Comparison of ENCODE assay signal across 18 cellular contexts in the genomic region with DNA sequence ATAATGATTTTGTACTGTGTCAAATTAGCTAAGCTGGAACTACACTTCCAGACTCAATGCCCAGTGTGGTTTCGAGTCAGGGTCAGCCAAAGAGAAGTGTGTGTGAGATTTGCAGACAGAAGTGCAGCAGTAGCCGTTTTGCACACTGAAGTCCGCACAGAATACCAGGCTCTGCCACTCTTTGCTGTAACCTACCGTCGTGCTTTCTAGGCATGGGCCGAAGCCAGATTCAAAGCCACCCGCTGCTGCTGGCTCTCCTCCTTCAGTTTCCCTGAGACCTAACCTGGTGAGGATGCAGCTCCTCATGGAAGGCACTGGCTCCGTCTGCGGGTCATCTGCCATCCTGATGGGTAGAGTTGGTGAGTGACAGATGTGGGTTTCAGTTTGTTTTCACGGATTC. TPM values are rescaled to one million over a fixed set of nuclear protein-coding genes. Genes with fewer than 3 reads are reported as not detected.
DNase-seq lines count a peak whose midpoint lies in the region; ATAC-seq and TF ChIP-seq lines count a peak whose summit lies in the region.
"Had no signal": no experiment of that assay in that cellular context is flagged by ENCODE, and none has a peak within 500 bp of the region (broad histone marks: within the 10 kb centered on the region; RNA-seq: fewer than 3 reads in every experiment).

No MANE protein-coding gene starts in this region.

- H3K36me3 Mint-ChIP-seq in activated T-cell treated with anti-CD3 and anti-CD28 coated beads, Interleukin-2, amount 50 U/mL, for 24 hours (ENCODE audit: low read depth): no peaks in the 10 kb centered on the region
- no peaks in the 10 kb centered on the region for H3K36me3 Mint-ChIP-seq in osteocyte (ENCODE audit: unreplicated experiment)
- H3K36me3 Mint-ChIP-seq in naive thymus-derived CD4-positive, alpha-beta T cell: peaks cover 0 to 4% (median 0%) of the 10 kb centered on the region in 5 donors
- H3K36me3 Mint-ChIP-seq: CD8-positive, alpha-beta memory T cell had no signal

- CTCF ChIA-PET in naive thymus-derived CD4-positive, alpha-beta T cell (lab: Charles Lee): no interaction called here

- no peak overlapping the region for H3K4me2 ChIP-seq in Karpas-422 (ENCODE audit: low read depth, low read length, poor library complexity, severe bottlenecking)
- H3K4me2 ChIP-seq: BLaER1 had no signal

- H3K4me3 ChIP-seq in colonic mucosa: no peak overlapping the region
- no peak overlapping the region for H3K4me3 ChIP-seq in Karpas-422 (ENCODE audit: low read length)
- H3K4me3 ChIP-seq in naive thymus-derived CD4-positive, alpha-beta T cell (ENCODE audit: low read length): no peak overlapping the region
- H3K4me3 ChIP-seq: BLaER1 had no signal

- H3K4me3 Mint-ChIP-seq in activated T-cell treated with anti-CD3 and anti-CD28 coated beads, Interleukin-2, amount 50 U/mL, for 24 hours: no peak overlapping the region
- H3K4me3 Mint-ChIP-seq in osteocyte (ENCODE audit: unreplicated experiment): no peak overlapping the region
- no peak overlapping the region for H3K4me3 Mint-ChIP-seq in naive thymus-derived CD4-positive, alpha-beta T cell
- H3K4me3 Mint-ChIP-seq: CD8-positive, alpha-beta memory T cell; HFFc6 had no signal

- no peaks in the 10 kb centered on the region for H3K4me1 ChIP-seq in colonic mucosa
- H3K4me1 ChIP-seq in Karpas-422 (ENCODE audit: low read length): no peaks in the 10 kb centered on the region
- H3K4me1 ChIP-seq in naive thymus-derived CD4-positive, alpha-beta T cell (ENCODE audit: control insufficient read depth in 2 of 2, insufficient read depth in 2 of 2, low read length in 2 of 2): no peaks in the 10 kb centered on the region
- H3K4me1 ChIP-seq: BLaER1 had no signal

- no peak for ATAC-seq in naive thymus-derived CD4-positive, alpha-beta T cell

- no peaks in the 10 kb centered on the region for H3K9me3 ChIP-seq in colonic mucosa
- H3K9me3 ChIP-seq in Karpas-422 (ENCODE audit: low read length): no peaks in the 10 kb centered on the region
- H3K9me3 ChIP-seq in naive thymus-derived CD4-positive, alpha-beta T cell (ENCODE audit: control insufficient read depth in 2 of 3, low read length in 3 of 3): no peaks in the 10 kb centered on the region
- H3K9me3 ChIP-seq: Caco-2 had no signal

- H3K9me3 Mint-ChIP-seq in activated T-cell treated with anti-CD3 and anti-CD28 coated beads, Interleukin-2, amount 50 U/mL, for 24 hours: peaks cover 13% of the 10 kb centered on the region
- H3K9me3 Mint-ChIP-seq in osteocyte (ENCODE audit: unreplicated experiment): peaks cover 9% of the 10 kb centered on the region
- H3K9me3 Mint-ChIP-seq in naive thymus-derived CD4-positive, alpha-beta T cell: peaks cover 3 to 13% (median 5%) of the 10 kb centered on the region in 11 donors

- H3K4me1 Mint-ChIP-seq in activated T-cell treated with anti-CD3 and anti-CD28 coated beads, Interleukin-2, amount 50 U/mL, for 24 hours (ENCODE audit: low read depth): no peaks in the 10 kb centered on the region
- H3K4me1 Mint-ChIP-seq in osteocyte (ENCODE audit: unreplicated experiment): no peaks in the 10 kb centered on the region
- no peaks in the 10 kb centered on the region for H3K4me1 Mint-ChIP-seq in naive thymus-derived CD4-positive, alpha-beta T cell
- H3K4me1 Mint-ChIP-seq: CD8-positive, alpha-beta memory T cell had no signal

- no peak for TF ChIP-seq CTCF in colonic mucosa (IDR thresholded peaks at IDR 0.05)
- TF ChIP-seq CTCF in osteocyte (IDR thresholded peaks at IDR 0.05): no peak

- H3K9me2 ChIP-seq in Karpas-422 (replicated peaks; ENCODE audit: insufficient read depth, low read length): no peaks in the 10 kb centered on the region

- H3K27me3 ChIP-seq in colonic mucosa (no peaks in the 10 kb centered on the region), Karpas-422 (ENCODE audit: low read length) (no peaks in the 10 kb centered on the region)
- H3K27me3 ChIP-seq in naive thymus-derived CD4-positive, alpha-beta T cell (ENCODE audit: control insufficient read depth in 2 of 2, insufficient read depth in 2 of 2, low read length in 2 of 2): no peaks in the 10 kb centered on the region
- H3K27me3 ChIP-seq: BLaER1 had no signal

- no peaks in the 10 kb centered on the region for H3K79me2 ChIP-seq in Karpas-422 (ENCODE audit: low read length)

- intact Hi-C loops in colonic mucosa (cut with DNase I): no loop called here
- intact Hi-C loops in naive thymus-derived CD4-positive, alpha-beta T cell (cut with micrococcal nuclease): no loop called here

- H3K9ac ChIP-seq in colonic mucosa (ENCODE audit: low read depth in 2 of 2, low read length in 2 of 2) (no peak overlapping the region), Karpas-422 (ENCODE audit: low read length) (no peak overlapping the region)
- H3K9ac ChIP-seq: BLaER1 had no signal

- H3K27ac ChIP-seq in colonic mucosa: no peak overlapping the region
- H3K27ac ChIP-seq in Karpas-422 (ENCODE audit: low read length): no peak overlapping the region
- no peak overlapping the region for H3K27ac ChIP-seq in naive thymus-derived CD4-positive, alpha-beta T cell (ENCODE audit: low read depth, low read length)
- H3K27ac ChIP-seq: BLaER1, HL-60 had no signal

- no peak overlapping the region for H3K27ac Mint-ChIP-seq in activated T-cell treated with anti-CD3 and anti-CD28 coated beads, Interleukin-2, amount 50 U/mL, for 24 hours
- H3K27ac Mint-ChIP-seq in osteocyte (ENCODE audit: unreplicated experiment): no peak overlapping the region
- no peak overlapping the region for H3K27ac Mint-ChIP-seq in naive thymus-derived CD4-positive, alpha-beta T cell
- H3K27ac Mint-ChIP-seq: CD8-positive, alpha-beta memory T cell; HFFc6 had no signal

- no peaks in the 10 kb centered on the region for H3K36me3 ChIP-seq in colonic mucosa
- H3K36me3 ChIP-seq in Karpas-422 (ENCODE audit: insufficient read depth, low read length): no peaks in the 10 kb centered on the region
- no peaks in the 10 kb centered on the region for H3K36me3 ChIP-seq in naive thymus-derived CD4-positive, alpha-beta T cell (ENCODE audit: control insufficient read depth in 2 of 3, insufficient read depth in 3 of 3, low read length in 3 of 3)

- peak; percentile 19 for DNase-seq in activated T-cell treated with anti-CD3 and anti-CD28 coated beads, Interleukin-2, amount 50 U/mL, for 24 hours
- no peak for DNase-seq in activated T-cell treated with anti-CD3 and anti-CD28 coated beads, Interleukin-2, amount 50 U/mL, for 1 hour
- peak; percentile 4 for DNase-seq in colonic mucosa
- DNase-seq in osteocyte (ENCODE audit: extremely low spot score, unreplicated experiment): peak; percentile 60
- DNase-seq in NCI-H2081 (lab: John Stamatoyannopoulos, UW): no peak
- DNase-seq in Karpas-422: no peak
- no peak for DNase-seq in naive thymus-derived CD4-positive, alpha-beta T cell
- DNase-seq: 8988T; AML-193; CD8-positive, alpha-beta memory T cell; DND-41; GDM1; HCEC 1CT; HFFc6 had no signal

- H3K27me3 Mint-ChIP-seq in activated T-cell treated with anti-CD3 and anti-CD28 coated beads, Interleukin-2, amount 50 U/mL, for 24 hours: peaks cover 35% of the 10 kb centered on the region
- peaks cover 58% of the 10 kb centered on the region for H3K27me3 Mint-ChIP-seq in osteocyte (ENCODE audit: unreplicated experiment)
- H3K27me3 Mint-ChIP-seq in naive thymus-derived CD4-positive, alpha-beta T cell: peaks cover 16 to 32% (median 28%) of the 10 kb centered on the region in 5 donors

- no peak overlapping the region for H2AFZ ChIP-seq in Karpas-422 (ENCODE audit: low read length)

- POLR2A ChIA-PET in naive thymus-derived CD4-positive, alpha-beta T cell (lab: Charles Lee): no interaction called here

- no peaks in the 10 kb centered on the region for H4K20me1 ChIP-seq in Karpas-422 (ENCODE audit: insufficient read depth, low read depth, low read length)
- H4K20me1 ChIP-seq: BLaER1 had no signal

RNA-seq across cellular contexts. Expression of a gene that starts 48.8 kb away (rescaled TPM):
- total RNA-seq in colonic mucosa: not detected
- not detected in 2 replicates for total RNA-seq in osteocyte
- total RNA-seq in Karpas-422 (2014; rRNA removed; shearing (Covaris generic); ENCODE audit: low replicate concordance): not detected in 2 replicates
- total RNA-seq in naive thymus-derived CD4-positive, alpha-beta T cell: under 1 TPM in 1 of 5 experiments, not detected in 4; 0.12 TPM
- polyA plus RNA-seq in naive thymus-derived CD4-positive, alpha-beta T cell: not detected
- total RNA-seq: Caco-2, H1, HFFc6 had no signal
- polyA plus RNA-seq: CD8-positive, alpha-beta memory T cell had no signal

RNA-seq across cellular contexts. Expression of a gene that starts 49.3 kb away (rescaled TPM):
- total RNA-seq in colonic mucosa (1 to 10 TPM; 3.3 to 3.7 TPM), osteocyte (not detected in 2 replicates)
- total RNA-seq in Karpas-422 (2014; rRNA removed; shearing (Covaris generic); ENCODE audit: low replicate concordance): 0.22 and 0.37 TPM in 2 replicates
- 10 to 100 TPM in 3 of 5 experiments, 1 to 10 TPM in 2; 9.0 to 23.4 (median 10.1) TPM for total RNA-seq in naive thymus-derived CD4-positive, alpha-beta T cell
- 1 to 10 TPM; 4.9 to 5.7 TPM for polyA plus RNA-seq in naive thymus-derived CD4-positive, alpha-beta T cell

Comparison
In these comparisons a context has a peak if more than half of its experiments do, and no peak if none do; other contexts are left out.
1. DNase-seq: peak in activated T-cell treated with anti-CD3 and anti-CD28 coated beads, Interleukin-2, amount 50 U/mL, for 24 hours (single experiment), colonic mucosa (single experiment) and osteocyte (single experiment); none in activated T-cell treated with anti-CD3 and anti-CD28 coated beads, Interleukin-2, amount 50 U/mL, for 1 hour (single experiment), NCI-H2081 (0 of 2), Karpas-422 (single experiment) and naive thymus-derived CD4-positive, alpha-beta T cell (0 of 9).